1 cellular context compared by ENCODE assay signal in the genomic region with DNA sequence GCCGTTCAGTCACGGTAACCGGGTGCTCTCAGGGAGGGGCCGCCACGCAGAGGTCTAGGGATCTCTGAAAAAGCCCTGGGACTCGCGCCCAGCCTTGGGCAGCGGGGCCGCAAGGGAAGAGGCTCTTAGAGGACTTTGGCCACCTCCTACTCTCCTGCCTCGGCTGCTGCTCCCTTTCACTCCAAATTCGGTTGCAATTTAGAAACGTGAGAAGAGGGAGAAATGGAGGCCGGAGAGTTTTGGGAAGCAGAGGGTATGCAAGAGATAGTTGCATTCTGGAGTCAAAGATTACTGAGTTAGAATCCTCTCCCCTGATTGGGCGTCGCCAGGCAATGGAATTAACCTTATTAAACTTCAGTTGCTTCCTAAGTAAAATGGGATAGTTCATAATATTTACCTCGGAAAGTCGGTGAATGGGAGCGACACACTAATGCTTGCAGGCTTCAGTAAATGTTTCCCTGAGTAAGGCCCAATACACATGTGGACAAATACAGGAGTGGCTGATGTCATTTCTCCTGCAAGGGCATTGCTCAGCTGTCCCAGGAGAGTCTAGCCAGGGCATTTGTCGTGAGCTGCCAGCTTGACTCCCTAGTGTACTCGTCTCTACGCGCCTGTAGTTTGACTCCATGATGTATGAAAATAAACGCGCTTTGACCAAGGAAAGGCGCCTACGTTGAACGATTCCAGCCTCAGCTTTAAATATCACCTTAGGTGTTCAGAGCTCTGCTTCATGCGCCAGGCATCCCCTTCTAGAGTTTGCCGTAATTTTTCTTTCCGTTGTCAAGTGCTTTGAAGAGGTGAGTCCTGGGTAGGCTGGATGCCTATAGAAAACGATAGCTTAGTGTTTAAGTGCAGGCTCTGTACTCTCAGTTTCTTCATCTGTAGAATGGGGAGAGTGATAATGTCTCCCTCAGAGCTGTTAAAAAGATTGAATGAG.
A peak's percentile ranks its signal among the peaks of the same experiment; 100 is the strongest.
TF ChIP-seq lines count a peak whose summit lies in the region.

No MANE protein-coding gene starts in this region.

TF ChIP-seq in K562, 482 proteins besides CTCF, POLR2A, EP300 and RAD21 (continued from another document):
- TF ChIP-seq THRAP3 (IDR thresholded peaks at IDR 0.05; ENCODE audit: borderline replicate concordance) (no peak), ZNF174 (CRISPR knock-in tag; IDR thresholded peaks at IDR 0.05) (no peak), ZBED1 (IDR thresholded peaks at IDR 0.05) (no peak), ID3 (CRISPR knock-in tag; IDR thresholded peaks at IDR 0.05) (no peak), ID3 (tag; IDR thresholded peaks at IDR 0.05) (0 out of 2 replicates have a peak, but pooled peaks have one; percentile 29), IFI16 (CRISPR knock-in tag; IDR thresholded peaks at IDR 0.05) (no peak), PATZ1 (CRISPR knock-in tag; IDR thresholded peaks at IDR 0.05; ENCODE audit: borderline replicate concordance) (no peak), KLF13 (tag; IDR thresholded peaks at IDR 0.05; ENCODE audit: borderline replicate concordance, low read depth) (no peak), ZNF507 (tag; conservative IDR thresholded peaks at IDR 0.05) (no peak), MIER1 (IDR thresholded peaks at IDR 0.05; ENCODE audit: low read depth) (no peak), EZH2 (IDR thresholded peaks at IDR 0.05; ENCODE audit: borderline replicate concordance, low read depth, low read length) (no peak), CTCFL (IDR thresholded peaks at IDR 0.05; ENCODE audit: borderline replicate concordance, insufficient read depth, low read depth, low read length, poor library complexity, severe bottlenecking) (no peak), DNMT1 (IDR thresholded peaks at IDR 0.05) (no peak), ZBTB7A (IDR thresholded peaks at IDR 0.05; ENCODE audit: borderline replicate concordance, control insufficient read depth, low read depth, low read length) (no peak), E2F1 (CRISPR knock-in tag; IDR thresholded peaks at IDR 0.05) (no peak), POLR2AphosphoS5 (IDR thresholded peaks at IDR 0.05; ENCODE audit: control insufficient read depth, insufficient read depth, low read depth, low read length) (no peak), ESRRA (IDR thresholded peaks at IDR 0.05; ENCODE audit: borderline replicate concordance, low read depth) (peak; percentile 16; the same call in 1 of the 2 replicates), EP400 (IDR thresholded peaks at IDR 0.05) (peak; percentile 6; the same call in 1 of the 2 replicates), ETV1 (tag; conservative IDR thresholded peaks at IDR 0.05; ENCODE audit: low read depth) (no peak), PML (IDR thresholded peaks at IDR 0.05; ENCODE audit: low read length) (no peak), CREBBP (IDR thresholded peaks at IDR 0.05; ENCODE audit: low read depth, low read length) (no peak), KAT7 (CRISPR knock-in tag; IDR thresholded peaks at IDR 0.05; ENCODE audit: borderline replicate concordance) (0 out of 2 replicates have a peak, but pooled peaks have one; percentile 50), KDM1A (IDR thresholded peaks at IDR 0.05) (peak; percentile 79 to 85; a peak in 3 of 4 replicates), ZNF239 (CRISPR knock-in tag; IDR thresholded peaks at IDR 0.05) (no peak), RFX1 (IDR thresholded peaks at IDR 0.05) (peak; percentile 17; the same call in 1 of the 2 replicates), RBM22 (IDR thresholded peaks at IDR 0.05; ENCODE audit: low read depth, low read length, poor library complexity, severe bottlenecking) (no peak), GTF2B (IDR thresholded peaks at IDR 0.05; ENCODE audit: extremely low read depth, insufficient read length) (no peak), ADNP (tag; IDR thresholded peaks at IDR 0.05) (peak; percentile 87)
- TF ChIP-seq, protein P1, sequence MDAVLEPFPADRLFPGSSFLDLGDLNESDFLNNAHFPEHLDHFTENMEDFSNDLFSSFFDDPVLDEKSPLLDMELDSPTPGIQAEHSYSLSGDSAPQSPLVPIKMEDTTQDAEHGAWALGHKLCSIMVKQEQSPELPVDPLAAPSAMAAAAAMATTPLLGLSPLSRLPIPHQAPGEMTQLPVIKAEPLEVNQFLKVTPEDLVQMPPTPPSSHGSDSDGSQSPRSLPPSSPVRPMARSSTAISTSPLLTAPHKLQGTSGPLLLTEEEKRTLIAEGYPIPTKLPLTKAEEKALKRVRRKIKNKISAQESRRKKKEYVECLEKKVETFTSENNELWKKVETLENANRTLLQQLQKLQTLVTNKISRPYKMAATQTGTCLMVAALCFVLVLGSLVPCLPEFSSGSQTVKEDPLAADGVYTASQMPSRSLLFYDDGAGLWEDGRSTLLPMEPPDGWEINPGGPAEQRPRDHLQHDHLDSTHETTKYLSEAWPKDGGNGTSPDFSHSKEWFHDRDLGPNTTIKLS (IDR thresholded peaks at IDR 0.05; ENCODE audit: borderline replicate concordance, low read depth): 0 out of 2 replicates have a peak, but pooled peaks have one; percentile 56
- TF ChIP-seq, protein P2, sequence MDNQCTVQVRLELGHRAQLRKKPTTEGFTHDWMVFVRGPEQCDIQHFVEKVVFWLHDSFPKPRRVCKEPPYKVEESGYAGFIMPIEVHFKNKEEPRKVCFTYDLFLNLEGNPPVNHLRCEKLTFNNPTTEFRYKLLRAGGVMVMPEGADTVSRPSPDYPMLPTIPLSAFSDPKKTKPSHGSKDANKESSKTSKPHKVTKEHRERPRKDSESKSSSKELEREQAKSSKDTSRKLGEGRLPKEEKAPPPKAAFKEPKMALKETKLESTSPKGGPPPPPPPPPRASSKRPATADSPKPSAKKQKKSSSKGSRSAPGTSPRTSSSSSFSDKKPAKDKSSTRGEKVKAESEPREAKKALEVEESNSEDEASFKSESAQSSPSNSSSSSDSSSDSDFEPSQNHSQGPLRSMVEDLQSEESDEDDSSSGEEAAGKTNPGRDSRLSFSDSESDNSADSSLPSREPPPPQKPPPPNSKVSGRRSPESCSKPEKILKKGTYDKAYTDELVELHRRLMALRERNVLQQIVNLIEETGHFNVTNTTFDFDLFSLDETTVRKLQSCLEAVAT (IDR thresholded peaks at IDR 0.05): no peak
- TF ChIP-seq, protein P3, sequence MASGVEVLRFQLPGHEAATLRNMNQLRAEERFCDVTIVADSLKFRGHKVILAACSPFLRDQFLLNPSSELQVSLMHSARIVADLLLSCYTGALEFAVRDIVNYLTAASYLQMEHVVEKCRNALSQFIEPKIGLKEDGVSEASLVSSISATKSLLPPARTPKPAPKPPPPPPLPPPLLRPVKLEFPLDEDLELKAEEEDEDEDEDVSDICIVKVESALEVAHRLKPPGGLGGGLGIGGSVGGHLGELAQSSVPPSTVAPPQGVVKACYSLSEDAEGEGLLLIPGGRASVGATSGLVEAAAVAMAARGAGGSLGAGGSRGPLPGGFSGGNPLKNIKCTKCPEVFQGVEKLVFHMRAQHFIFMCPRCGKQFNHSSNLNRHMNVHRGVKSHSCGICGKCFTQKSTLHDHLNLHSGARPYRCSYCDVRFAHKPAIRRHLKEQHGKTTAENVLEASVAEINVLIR (CRISPR knock-in tag; IDR thresholded peaks at IDR 0.05): no peak
